Comparison of ENCODE assay signal across 1 cellular context in the genomic region with DNA sequence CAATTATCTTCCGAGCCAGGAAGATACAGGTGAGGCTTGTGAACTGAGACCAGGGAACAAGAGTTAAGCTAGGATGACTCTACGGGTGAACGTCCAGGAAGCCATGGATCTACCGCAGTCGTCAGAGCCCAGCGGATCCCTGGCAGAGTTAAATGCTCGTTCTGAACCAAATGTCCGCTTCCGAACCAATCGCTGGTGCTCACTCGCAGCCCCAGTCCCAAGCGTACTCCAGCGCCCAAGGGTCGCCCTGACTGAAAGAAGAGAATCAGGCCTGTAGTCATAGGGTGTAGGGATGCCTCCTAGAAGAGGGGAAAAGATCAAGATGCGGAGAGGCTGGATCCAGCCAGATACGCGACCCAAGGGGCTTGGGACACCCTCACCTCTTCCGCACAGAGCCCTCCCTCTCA.
TF ChIP-seq lines count a peak whose summit lies in the region.

No MANE protein-coding gene starts in this region.

TF ChIP-seq in H1, 55 proteins besides CTCF, POLR2A, EP300 and RAD21:
- TF ChIP-seq POU5F1 (IDR thresholded peaks at IDR 0.05; ENCODE audit: low read depth, low read length) (no peak), SAP30 (IDR thresholded peaks at IDR 0.05; ENCODE audit: insufficient read depth, insufficient replicate concordance, low read length) (peak; percentile 82), BACH1 (IDR thresholded peaks at IDR 0.05; ENCODE audit: low read length) (no peak), SIN3A (conservative IDR thresholded peaks at IDR 0.05 in 1 of 2, IDR thresholded peaks at IDR 0.05 in 1 of 2; ENCODE audit: low read depth in 1 of 2, low read length in 2 of 2) (0 out of 4 replicates have a peak, but pooled peaks of 1 of the 2 experiments have one; percentile 84), POLR2AphosphoS5 (IDR thresholded peaks at IDR 0.05; ENCODE audit: low read depth, low read length) (peak; percentile 53; the same call in 1 of the 2 replicates), ASH2L (IDR thresholded peaks at IDR 0.05; ENCODE audit: low read length) (no peak), TAF1 (IDR thresholded peaks at IDR 0.05; ENCODE audit: low read depth, low read length) (peak; percentile 59; the same call in 1 of the 2 replicates), PHF8 (conservative IDR thresholded peaks at IDR 0.05; ENCODE audit: low read depth, low read length) (peak; percentile 59), KDM4A (IDR thresholded peaks at IDR 0.05; ENCODE audit: low read depth, low read length, severe bottlenecking) (no peak), JUND (IDR thresholded peaks at IDR 0.05; ENCODE audit: low read length) (no peak)
